Comparison of ENCODE assay signal across 8 cellular contexts in genomic region chr4:174282836-174283506, GRCh38. TPM values are rescaled to one million over a fixed set of nuclear protein-coding genes. Genes with fewer than 3 reads are reported as not detected.
DNase-seq lines count a peak whose midpoint lies in the region; ATAC-seq lines count a peak whose summit lies in the region.

No MANE protein-coding gene starts in this region.

- H3K27me3 Mint-ChIP-seq in immature natural killer cell (ENCODE audit: low read depth in 3 of 3) = peaks cover 5 to 11% (median 10%) of the 10 kb centered on the region in 3 donors

- peak overlapping the region; percentile 98 to 100 (median 100) for H3K27ac Mint-ChIP-seq in immature natural killer cell

- peaks cover 4 to 6% (median 5%) of the 10 kb centered on the region in 3 donors for H3K36me3 Mint-ChIP-seq in immature natural killer cell

- DNase-seq in AG08396 (ENCODE audit: low spot score) = peak; percentile 90
- DNase-seq in NCI-H345 treated with DMSO at 0.1 percent for 48 hours (lab: John Stamatoyannopoulos, UW; ENCODE audit: unreplicated experiment) = peak; percentile 67
- peak; percentile 73 for DNase-seq in activated CD4-positive, CD25-positive, alpha-beta regulatory T cell treated with anti-CD3 and anti-CD28 coated beads, Interleukin-2, amount 50 U/mL, for 16 hours (ENCODE audit: low read depth, low spot score)
- peak; percentile 84 for DNase-seq in central memory CD4-positive, alpha-beta T cell
- peak; percentile 84 to 87 (median 85) for DNase-seq in immature natural killer cell
- DNase-seq in smooth muscle cell of the brain vasculature (ENCODE audit: low read depth, low spot score) = peak; percentile 77

- no peaks in the 10 kb centered on the region for H3K9me3 Mint-ChIP-seq in immature natural killer cell

- peak overlapping the region; percentile 96 to 99 (median 99) for H3K4me3 Mint-ChIP-seq in immature natural killer cell

- H3K4me1 Mint-ChIP-seq in immature natural killer cell = peaks cover 49 to 91% of the 10 kb centered on the region in 2 donors

- ATAC-seq in GM19025 (IDR thresholded peaks at IDR 0.05; ENCODE audit: low read depth, unreplicated experiment) (peak; percentile 98), HG03342 (IDR thresholded peaks at IDR 0.05; ENCODE audit: unreplicated experiment) (peak; percentile 98)

RNA-seq across cellular contexts. Expression of gene FBXO8, which starts 0.5 kb away (rescaled TPM):
- 10 to 100 TPM in 2 of 3 donors, 1 to 10 TPM in 1; 8.3 to 28.1 (median 10.3) TPM for polyA plus RNA-seq in immature natural killer cell

RNA-seq across cellular contexts. Expression of gene CEP44, which starts 0.7 kb away (rescaled TPM):
- 1 to 10 TPM; 3.8 to 6.2 (median 4.8) TPM for polyA plus RNA-seq in immature natural killer cell

Comparison
In these comparisons a context has a peak if more than half of its experiments do, and no peak if none do; other contexts are left out.
1. Peak in every context shown above with its lines: DNase-seq and ATAC-seq.